ENCODE assay signal across 22 cellular contexts in genomic region chr14:105549481-105549880, GRCh38.
"Had no signal": no experiment of that assay in that cellular context is flagged by ENCODE, and none has a peak within 500 bp of the region (broad histone marks: within the 10 kb centered on the region; RNA-seq: fewer than 3 reads in every experiment).

No MANE protein-coding gene starts in this region.

- DNase-seq: hypothalamus; kidney glomerular epithelial cell; left cardiac atrium; lower lobe of right lung; mammary epithelial cell; mesenchymal stem cell; naive thymus-derived CD8-positive, alpha-beta T cell; nucleus accumbens; pancreas; retina; right cardiac atrium; small intestine; spleen; stimulated activated CD4-positive, alpha-beta T cell treated with anti-CD3 and anti-CD28 coated beads, Interleukin-4, amount 100 ng/mL, for 24 hours; stimulated activated naive CD4-positive, alpha-beta T cell; uterus had no signal

- H3K9me3 ChIP-seq: lower lobe of right lung, pancreas, prostate gland, spleen, suprapubic skin, tibial nerve, uterus had no signal

- H3K36me3 ChIP-seq: lower lobe of right lung, pancreas, prostate gland, spleen, suprapubic skin, tibial nerve, uterus had no signal

- H3K27me3 ChIP-seq: pancreas, suprapubic skin, tibial nerve, uterus had no signal

- H3K27ac ChIP-seq: lower lobe of right lung, pancreas, prostate gland, spleen, suprapubic skin, tibial nerve, uterus had no signal

- H3K4me3 ChIP-seq: lower lobe of right lung, pancreas, prostate gland, spleen, suprapubic skin, tibial nerve, uterus had no signal

- H3K4me1 ChIP-seq: lower lobe of right lung, pancreas, prostate gland, spleen, suprapubic skin, tibial nerve, uterus had no signal

- ATAC-seq: left cardiac atrium; left lobe of liver; naive thymus-derived CD8-positive, alpha-beta T cell; pancreas; right cardiac atrium; sciatic nerve; stimulated activated effector memory CD8-positive, alpha-beta T cell treated with anti-CD3 and anti-CD28 coated beads, Interleukin-12 subunit alpha, Interleukin-12 subunit beta, amount 100 ng/mL, for 72 hours had no signal
